ENCODE assay signal across 9 cellular contexts in the genomic region with DNA sequence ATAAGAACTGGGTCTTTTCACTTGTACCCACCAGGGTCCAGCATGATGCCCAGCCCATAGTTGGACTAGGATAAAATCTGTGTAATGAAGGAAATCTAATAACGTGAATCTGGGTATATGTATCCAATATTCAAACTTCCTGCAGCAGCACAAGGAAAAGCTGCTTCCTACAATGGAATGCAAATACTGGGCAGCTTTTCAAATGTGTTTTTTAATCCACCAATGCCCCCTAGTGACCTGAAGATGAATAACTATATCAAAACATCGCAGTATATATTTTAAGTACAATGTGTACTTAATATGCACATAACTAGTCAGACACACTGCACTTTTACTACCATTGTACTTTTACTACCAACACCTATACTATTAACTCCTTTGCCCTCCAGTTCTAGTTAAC. TPM values are rescaled to one million over a fixed set of nuclear protein-coding genes. Genes with fewer than 3 reads are reported as not detected.
DNase-seq lines count a peak whose midpoint lies in the region; ATAC-seq, FAIRE-seq and TF ChIP-seq lines count a peak whose summit lies in the region.
"Had no signal": no experiment of that assay in that cellular context is flagged by ENCODE, and none has a peak within 500 bp of the region (broad histone marks: within the 10 kb centered on the region; RNA-seq: fewer than 3 reads in every experiment).

No MANE protein-coding gene starts in this region.

- H3K9me3 ChIP-seq in OCI-LY7 (ENCODE audit: low read length): no peaks in the 10 kb centered on the region

- no peak overlapping the region for H3K4me3 ChIP-seq in HFF-Myc (replicated peaks; ENCODE audit: low read depth, low read length)
- H3K4me3 ChIP-seq in OCI-LY7 (ENCODE audit: low read depth, low read length, poor library complexity, severe bottlenecking): no peak overlapping the region

- ATAC-seq in GM21381 (IDR thresholded peaks at IDR 0.05; ENCODE audit: unreplicated experiment) (no peak), HG02852 (IDR thresholded peaks at IDR 0.05; ENCODE audit: unreplicated experiment) (no peak)

- DNase-seq in COR-L47 (lab: John Stamatoyannopoulos, UW) (peak; percentile 5), HFF-Myc (ENCODE audit: extremely low read depth, low read depth) (no peak), OCI-LY7 (ENCODE audit: low spot score) (peak; percentile 50), middle frontal gyrus (ENCODE audit: extremely low spot score, low spot score) (peak; percentile 35), ureter (ENCODE audit: low spot score) (no peak)

- CTCF ChIA-PET in OCI-LY7 (lab: Charles Lee; ENCODE audit: unreplicated experiment): interaction anchor here (0.6 to 1.6 kb wide), 3 partner anchors 119 to 353 kb away, joined by 3 to 16 read pairs (median 4); a partner anchor contains a TSS

- H3K4me2 ChIP-seq in OCI-LY7 (ENCODE audit: low read length): peak overlapping the region; percentile 21; the same call in 1 of the 2 replicates

- TF ChIP-seq CTCF in HFF-Myc (IDR thresholded peaks at IDR 0.05; ENCODE audit: low read depth, low read length, missing control alignments): peak; percentile 17
- TF ChIP-seq CTCF in OCI-LY7 (conservative IDR thresholded peaks at IDR 0.05; ENCODE audit: low read length): peak; percentile 74

- no peaks in the 10 kb centered on the region for H3K9me2 ChIP-seq in OCI-LY7 (ENCODE audit: insufficient read depth, low read length)

- H2AFZ ChIP-seq in OCI-LY7 (ENCODE audit: low read length): no peak overlapping the region

- FAIRE-seq in endometrium (lab: Jason Lieb, UNC): peak; percentile 78

- no peaks in the 10 kb centered on the region for H3K36me3 ChIP-seq in OCI-LY7 (ENCODE audit: insufficient read depth, low read length)

- H3K4me1 ChIP-seq in OCI-LY7 (ENCODE audit: insufficient read depth, low read length, poor library complexity, severe bottlenecking): peaks cover 24% of the 10 kb centered on the region

- POLR2A ChIA-PET in OCI-LY7 (lab: Charles Lee): interaction anchor here (0.6 to 2.1 kb wide), 5 partner anchors 38 to 216 kb away, joined by 3 to 13 read pairs (median 3); a partner anchor contains a TSS

- H3K27ac ChIP-seq in OCI-LY7 (ENCODE audit: low read depth, low read length, poor library complexity, severe bottlenecking): no peak overlapping the region

- H4K20me1 ChIP-seq in OCI-LY7 (ENCODE audit: insufficient read depth, low read length): no peaks in the 10 kb centered on the region

- intact Hi-C loops in OCI-LY7 (cut with micrococcal nuclease; ENCODE audit: unreplicated experiment): loop anchor here (1.0 kb wide), 3 partner anchors 119 to 208 kb away; a partner anchor contains a TSS

- peaks cover 19% of the 10 kb centered on the region; the same call in 1 of the 2 replicates for H3K79me2 ChIP-seq in OCI-LY7 (ENCODE audit: insufficient read depth, low read depth, low read length)

- BruUV-seq in OCI-LY7 (replicated peaks; lab: Mats Ljungman, UMichigan): no TSS peak

RNA-seq across cellular contexts. Expression of a gene that starts 5.3 kb away (rescaled TPM):
- total RNA-seq in OCI-LY7 (2014; rRNA removed; shearing (Covaris generic)): 11.2 and 18.1 TPM in 2 replicates
- total RNA-seq in OCI-LY7 (2022) (17.5 and 25.7 TPM in 2 replicates), ureter (38.1 TPM)

RNA-seq across cellular contexts. Expression of a gene that starts 5.4 kb away (rescaled TPM):
- not detected in 2 replicates for total RNA-seq in OCI-LY7 (2014; rRNA removed; shearing (Covaris generic))
- 0.46 TPM in 1 of 2 replicates, not detected in the other for total RNA-seq in OCI-LY7 (2022)
- not detected for total RNA-seq in ureter
- total RNA-seq: pulmonary artery endothelial cell had no signal

Comparison
In these comparisons a context has a peak if more than half of its experiments do, and no peak if none do; other contexts are left out.
1. DNase-seq: peak in COR-L47 (single experiment), OCI-LY7 (single experiment) and middle frontal gyrus (single experiment); none in HFF-Myc (single experiment) and ureter (single experiment).